Comparison of ENCODE assay signal across 11 cellular contexts in the genomic region with DNA sequence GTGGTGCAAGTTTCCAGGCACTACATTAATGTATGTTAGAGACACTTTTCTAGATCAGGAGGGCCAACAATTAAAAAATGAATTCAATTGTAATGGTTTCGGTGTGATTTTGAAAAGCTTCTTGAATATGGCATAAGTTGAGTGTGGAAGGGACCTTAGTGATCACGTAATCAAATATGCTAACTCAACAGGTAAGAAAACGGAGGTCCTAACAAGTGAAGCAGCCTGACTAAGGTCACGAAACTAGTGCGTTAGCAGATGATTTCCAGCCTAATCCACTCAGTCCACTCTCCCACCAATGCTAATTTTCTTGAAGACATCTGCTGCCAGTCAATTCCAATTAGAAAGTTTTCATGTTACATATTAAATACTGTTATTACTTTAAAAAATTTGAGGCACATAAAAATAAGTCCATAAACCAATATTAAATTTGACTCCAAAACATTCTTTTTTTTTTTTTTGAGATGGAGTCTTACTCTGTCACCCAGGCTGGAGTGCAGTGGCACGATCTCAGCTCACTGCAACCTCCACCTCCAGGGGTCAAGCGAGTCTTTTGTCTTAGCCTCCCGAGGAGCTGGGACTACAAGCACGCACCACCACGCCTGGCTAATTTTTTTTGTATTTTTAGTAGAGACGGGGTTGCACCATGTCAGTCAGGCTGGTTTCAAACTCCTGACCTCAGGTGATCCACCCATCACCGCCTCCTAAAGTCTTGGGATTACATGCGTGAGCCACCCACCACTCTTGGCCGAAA. TPM values are rescaled to one million over a fixed set of nuclear protein-coding genes. Genes with fewer than 3 reads are reported as not detected.
DNase-seq lines count a peak whose midpoint lies in the region; ATAC-seq and TF ChIP-seq lines count a peak whose summit lies in the region.
"Had no signal": no experiment of that assay in that cellular context is flagged by ENCODE, and none has a peak within 500 bp of the region (broad histone marks: within the 10 kb centered on the region; RNA-seq: fewer than 3 reads in every experiment).

No MANE protein-coding gene starts in this region.

- H3K36me3 Mint-ChIP-seq in activated naive CD4-positive, alpha-beta T cell treated with anti-CD3 and anti-CD28 coated beads for 36 hours (ENCODE audit: low read depth): peaks cover 6% of the 10 kb centered on the region
- H3K36me3 Mint-ChIP-seq in activated naive CD4-positive, alpha-beta T cell treated with anti-CD3 and anti-CD28 coated beads, Interleukin-2, amount 50 U/mL, for 72 hours: peaks cover 16 to 19% of the 10 kb centered on the region in 2 donors

- H3K27ac Mint-ChIP-seq in activated naive CD4-positive, alpha-beta T cell treated with anti-CD3 and anti-CD28 coated beads for 36 hours: no peak overlapping the region
- H3K27ac Mint-ChIP-seq in activated naive CD4-positive, alpha-beta T cell treated with anti-CD3 and anti-CD28 coated beads, Interleukin-2, amount 50 U/mL, for 72 hours: no peak overlapping the region

- TF ChIP-seq CTCF in WI38 (IDR thresholded peaks at IDR 0.05; ENCODE audit: low read depth, low read length): no peak
- TF ChIP-seq CTCF in stomach (IDR thresholded peaks at IDR 0.05): no peak

- CTCF ChIA-PET in activated naive CD4-positive, alpha-beta T cell treated with anti-CD3 and anti-CD28 coated beads for 36 hours (lab: Charles Lee): interaction anchor here (0.7 to 4.2 kb wide), 3 partner anchors 26 to 66 kb away, joined by 3 to 15 read pairs (median 4); no protein-coding TSS in a partner anchor

- H3K4me1 ChIP-seq in iPS-15b (ENCODE audit: control insufficient read depth, insufficient read depth, low read length) (peaks cover 8% of the 10 kb centered on the region), stomach (peaks cover 43 to 74% (median 61%) of the 10 kb centered on the region in 4 donors)

- H3K4me3 ChIP-seq in WI38 (ENCODE audit: low read depth, low read length) (0 out of 2 replicates have a peak overlapping the region, but pooled peaks have one; percentile 2), iPS-15b (ENCODE audit: low read depth, low read length) (peak overlapping the region; percentile 24), stomach (peak overlapping the region; percentile 86 to 100 (median 91))

- intact Hi-C loops in activated naive CD4-positive, alpha-beta T cell treated with anti-CD3 and anti-CD28 coated beads for 36 hours (cut with micrococcal nuclease): no loop called here
- intact Hi-C loops in stomach (cut with DNase I; ENCODE audit: low total_unique reads): no loop called here

- no peak for ATAC-seq in activated naive CD4-positive, alpha-beta T cell treated with anti-CD3 and anti-CD28 coated beads, Interleukin-2, amount 50 U/mL, for 72 hours
- ATAC-seq in GM18520 (IDR thresholded peaks at IDR 0.05; ENCODE audit: unreplicated experiment): no peak

- DNase-seq in activated naive CD4-positive, alpha-beta T cell treated with anti-CD3 and anti-CD28 coated beads for 36 hours: no peak
- no peak for DNase-seq in activated naive CD4-positive, alpha-beta T cell treated with anti-CD3 and anti-CD28 coated beads, Interleukin-2, amount 50 U/mL, for 72 hours (ENCODE audit: low spot score in 2 of 2)
- no peak for DNase-seq in stomach
- DNase-seq in NCI-H345 treated with DMSO at 0.1 percent for 48 hours (lab: John Stamatoyannopoulos, UW; ENCODE audit: unreplicated experiment): no peak
- no peak for DNase-seq in NCI-H2227 treated with DMSO at 0.1 percent for 48 hours (lab: John Stamatoyannopoulos, UW)
- DNase-seq: H7, NCI-H2081 had no signal

- peaks cover 30% of the 10 kb centered on the region for H3K4me1 Mint-ChIP-seq in activated naive CD4-positive, alpha-beta T cell treated with anti-CD3 and anti-CD28 coated beads for 36 hours (ENCODE audit: low read depth)

- H3K27me3 ChIP-seq in iPS-15b (ENCODE audit: control insufficient read depth, insufficient read depth, low read length) (no peaks in the 10 kb centered on the region), stomach (no peaks in the 10 kb centered on the region)

- H3K27me3 Mint-ChIP-seq in activated naive CD4-positive, alpha-beta T cell treated with anti-CD3 and anti-CD28 coated beads for 36 hours (ENCODE audit: low read depth): no peaks in the 10 kb centered on the region

- 45 to 66% (median 63%) methylated on average over 14 of the region's 14 CpGs for WGBS in stomach, 5 donors

- peak overlapping the region; percentile 38 for H3K4me3 Mint-ChIP-seq in activated naive CD4-positive, alpha-beta T cell treated with anti-CD3 and anti-CD28 coated beads for 36 hours

- H3K9me3 ChIP-seq in iPS-15b (ENCODE audit: control insufficient read depth, insufficient read depth, low read length) (no peaks in the 10 kb centered on the region), stomach (no peaks in the 10 kb centered on the region)

- H3K27ac ChIP-seq in stomach: peak overlapping the region in 4 of 5 donors; percentile 17 to 99 (median 76)
- H3K27ac ChIP-seq: C4-2B had no signal

- H3K9me3 Mint-ChIP-seq in activated naive CD4-positive, alpha-beta T cell treated with anti-CD3 and anti-CD28 coated beads for 36 hours: no peaks in the 10 kb centered on the region
- no peaks in the 10 kb centered on the region for H3K9me3 Mint-ChIP-seq in activated naive CD4-positive, alpha-beta T cell treated with anti-CD3 and anti-CD28 coated beads, Interleukin-2, amount 50 U/mL, for 72 hours

- TF ChIP-seq POLR2A in stomach (IDR thresholded peaks at IDR 0.05): no peak

- H3K9ac ChIP-seq in iPS-15b (ENCODE audit: low read depth, low read length): no peak overlapping the region

- H3K36me3 ChIP-seq in iPS-15b (ENCODE audit: control insufficient read depth, insufficient read depth, low read length) (peaks cover 2% of the 10 kb centered on the region), stomach (peaks cover 0 to 10% (median 2%) of the 10 kb centered on the region in 4 donors)

- TF ChIP-seq EP300 in stomach (IDR thresholded peaks at IDR 0.05): no peak

RNA-seq across cellular contexts. Expression of gene RSBN1L, which starts 2.3 kb away (rescaled TPM):
- total RNA-seq in activated naive CD4-positive, alpha-beta T cell treated with anti-CD3 and anti-CD28 coated beads for 36 hours: 10 to 100 TPM; 15.7 to 16.9 TPM
- 10 to 100 TPM; 19.8 to 20.2 TPM for total RNA-seq in activated naive CD4-positive, alpha-beta T cell treated with anti-CD3 and anti-CD28 coated beads, Interleukin-2, amount 50 U/mL, for 72 hours
- 10 to 100 TPM; 11.0 to 68.3 (median 11.6) TPM for total RNA-seq in stomach
- 10 to 100 TPM in 1 of 3 donors, 1 to 10 TPM in 2; 4.2 to 15.4 (median 6.3) TPM for polyA plus RNA-seq in stomach

Comparison
In these comparisons a context has a peak if more than half of its experiments do, and no peak if none do; other contexts are left out.
1. H3K4me3 ChIP-seq: peak in every context shown above with its lines; median percentile 91 in stomach; 24 in iPS-15b; 2 in WI38.